ENCODE assay signal across 23 cellular contexts in genomic region chr22:49257551-49257951, GRCh38.
A peak's percentile ranks its signal among the peaks of the same experiment; 100 is the strongest.
DNase-seq lines count a peak whose midpoint lies in the region; ATAC-seq, FAIRE-seq and TF ChIP-seq lines count a peak whose summit lies in the region.
"Had no signal": no experiment of that assay in that cellular context is flagged by ENCODE, and none has a peak within 500 bp of the region (broad histone marks: within the 10 kb centered on the region; RNA-seq: fewer than 3 reads in every experiment).

No MANE protein-coding gene starts in this region.

- H2AFZ ChIP-seq in H1 (ENCODE audit: low read length) (no peak overlapping the region), neuronal stem cell (ENCODE audit: low read length) (no peak overlapping the region)

- H2AK5ac ChIP-seq in H1 (ENCODE audit: low read depth, low read length), result no peak overlapping the region
- no peak overlapping the region for H2AK5ac ChIP-seq in neuronal stem cell (ENCODE audit: low read depth, low read length)

- H3K4me2 ChIP-seq in H1 (ENCODE audit: insufficient read depth in 1 of 2, low read depth in 2 of 2, low read length in 2 of 2) (no peak overlapping the region), neuronal stem cell (ENCODE audit: insufficient read depth, low read length, poor library complexity, severe bottlenecking) (no peak overlapping the region)
- H3K4me2 ChIP-seq: A549 had no signal

- H3K79me1 ChIP-seq in H1 (ENCODE audit: low read depth, low read length) (no peaks in the 10 kb centered on the region), neuronal stem cell (ENCODE audit: low read depth, low read length) (no peaks in the 10 kb centered on the region)

- intact Hi-C loops in cardiac septum (cut with DNase I), result no loop called here
- intact Hi-C loops in left ventricle myocardium inferior (cut with micrococcal nuclease), result no loop called here

- no peak for FAIRE-seq in H1 (lab: Jason Lieb, UNC)
- FAIRE-seq: A549, D721Med, GM18507, GM19239 had no signal

- DNase-seq in cardiac septum (ENCODE audit: low spot score), result peak; percentile 60
- DNase-seq in left ventricle myocardium inferior, result no peak
- no peak for DNase-seq in H1 (ENCODE audit: low read depth in 1 of 2, low spot score in 2 of 2)
- no peak for DNase-seq in neuronal stem cell (ENCODE audit: low spot score)
- peak; percentile 60 for DNase-seq in type B pancreatic cell (ENCODE audit: extremely low spot score, unreplicated experiment)
- no peak for DNase-seq in germinal center (ENCODE audit: low spot score)
- DNase-seq in dermis blood vessel endothelial cell, result no peak
- DNase-seq: BE2C, DMS53, GDM1, KG1, NCI-H1694 treated with DMSO at 0.1 percent for 48 hours, NCI-H2081 treated with DMSO at 0.1 percent for 48 hours, NCI-H2171 treated with DMSO at 0.1 percent for 48 hours, NCI-H524 treated with DMSO at 0.1 percent for 48 hours, NCI-H82 had no signal

- H3K14ac ChIP-seq in H1 (ENCODE audit: insufficient read length), result no peak overlapping the region
- no peak overlapping the region for H3K14ac ChIP-seq in neuronal stem cell (ENCODE audit: low read length)

- no peak for ATAC-seq in HG02588 (IDR thresholded peaks at IDR 0.05; ENCODE audit: unreplicated experiment)
- ATAC-seq: A549, Panc1 had no signal

- no peak overlapping the region for H3K27ac ChIP-seq in left ventricle myocardium inferior (replicated peaks)
- no peak overlapping the region for H3K27ac ChIP-seq in H1 (ENCODE audit: low read depth, low read length)
- no peak overlapping the region for H3K27ac ChIP-seq in neuronal stem cell (replicated peaks; ENCODE audit: low read length)
- H3K27ac ChIP-seq: A549, HL-60 had no signal

- H3K4me3 ChIP-seq in left ventricle myocardium inferior, result no peak overlapping the region
- no peak overlapping the region for H3K4me3 ChIP-seq in H1 (ENCODE audit: extremely low read depth in 1 of 4, insufficient read depth in 2 of 4, low read depth in 3 of 4, low read length in 4 of 4)
- peak overlapping the region in 1 of 2 donors; percentile 59 for H3K4me3 ChIP-seq in neuronal stem cell (ENCODE audit: low read length in 2 of 2)
- H3K4me3 ChIP-seq: A549 had no signal

- H2BK120ac ChIP-seq in H1 (replicated peaks; ENCODE audit: low read depth, low read length) (no peak overlapping the region), neuronal stem cell (ENCODE audit: low read depth, low read length) (no peak overlapping the region)

- H3K4ac ChIP-seq in H1 (replicated peaks; ENCODE audit: insufficient read length, low read depth, low read length) (no peak overlapping the region), neuronal stem cell (ENCODE audit: low read length) (no peak overlapping the region)

- no peaks in the 10 kb centered on the region for H3K36me3 Mint-ChIP-seq in type B pancreatic cell

- no peak for TF ChIP-seq EP300 in H1 (IDR thresholded peaks at IDR 0.05; ENCODE audit: borderline replicate concordance in 1 of 2, low read depth in 2 of 2, low read length in 2 of 2)

- CTCF ChIA-PET in H1 (lab: Charles Lee; ENCODE audit: partially characterized antibody), result no interaction called here

- no peak overlapping the region for H2BK20ac ChIP-seq in H1 (ENCODE audit: low read length)

- no peaks in the 10 kb centered on the region for H3K9me3 Mint-ChIP-seq in type B pancreatic cell

- H3K9ac ChIP-seq in H1 (replicated peaks in 1 of 4; ENCODE audit: extremely low read depth in 1 of 4, low read depth in 3 of 4, low read length in 3 of 4) (no peak overlapping the region), neuronal stem cell (ENCODE audit: low read depth, low read length, poor library complexity) (no peak overlapping the region)

- no peaks in the 10 kb centered on the region for H3K4me1 Mint-ChIP-seq in type B pancreatic cell (ENCODE audit: unreplicated experiment)

- H3K9me3 ChIP-seq in left ventricle myocardium inferior (replicated peaks) (no peaks in the 10 kb centered on the region), H1 (ENCODE audit: insufficient read depth in 2 of 2, low read depth in 1 of 2, low read length in 1 of 2) (peaks cover 5% of the 10 kb centered on the region in 2 experiments; a peak in 2 of 4 replicates), neuronal stem cell (replicated peaks in 1 of 2; ENCODE audit: control insufficient read depth in 2 of 2, insufficient read depth in 1 of 2, low read depth in 1 of 2, low read length in 2 of 2) (peaks cover 0 to 5% of the 10 kb centered on the region in 2 donors)
- H3K9me3 ChIP-seq: A549, BE2C had no signal

- no peaks in the 10 kb centered on the region for H3K79me2 ChIP-seq in H1 (ENCODE audit: control insufficient read depth in 1 of 2, insufficient read depth in 2 of 2, low read length in 2 of 2)

- H4K8ac ChIP-seq in H1 (ENCODE audit: extremely low read depth, insufficient read depth, low read length) (no peak overlapping the region), neuronal stem cell (ENCODE audit: low read depth, low read length) (no peak overlapping the region)

- H3K27me3 ChIP-seq in left ventricle myocardium inferior (ENCODE audit: low read depth) (peaks cover 41% of the 10 kb centered on the region), H1 (replicated peaks in 1 of 4; ENCODE audit: control insufficient read depth in 3 of 4, extremely low read depth in 1 of 4, insufficient read depth in 3 of 4, low read length in 3 of 4) (no peaks in the 10 kb centered on the region), neuronal stem cell (ENCODE audit: control insufficient read depth in 3 of 3, insufficient read depth in 3 of 3, low read depth in 1 of 3, low read length in 3 of 3) (peaks cover 0 to 2% (median 0%) of the 10 kb centered on the region in 3 experiments)
- H3K27me3 ChIP-seq: BE2C had no signal

- H4K20me1 ChIP-seq in H1 (replicated peaks in 1 of 2; ENCODE audit: control insufficient read depth in 1 of 2, insufficient read depth in 2 of 2, low read length in 2 of 2), result no peaks in the 10 kb centered on the region

- H3K27ac Mint-ChIP-seq in type B pancreatic cell, result no peak overlapping the region

- no peak overlapping the region; the same call in 1 of the 2 replicates for H2BK5ac ChIP-seq in H1 (ENCODE audit: low read depth, low read length)
- no peak overlapping the region for H2BK5ac ChIP-seq in neuronal stem cell (ENCODE audit: low read length)

- TF ChIP-seq POLR2A in H1 (IDR thresholded peaks at IDR 0.05; ENCODE audit: control extremely low read depth in 1 of 2, low read depth in 2 of 2, low read length in 2 of 2), result no peak

- 79% methylated on average over 12 of the region's 12 CpGs; no CpG with 5 or more reads in 1 of the 2 experiments for WGBS in H1 (ENCODE audit: extremely low coverage in 1 of 2, insufficient coverage in 1 of 2, insufficient read length in 1 of 2, insufficient replicate concordance in 2 of 2, low coverage in 1 of 2, low lambda C conversion rate in 2 of 2, missing lambda C conversion rate in 1 of 2), 2 experiments
- WGBS in neuronal stem cell (ENCODE audit: extremely low coverage in 2 of 2, insufficient read length in 2 of 2, insufficient replicate concordance in 1 of 2), 2 donors, result no CpG with 5 or more reads among the region's 12 CpGs

- no peak for TF ChIP-seq CTCF in left ventricle myocardium inferior (IDR thresholded peaks at IDR 0.05; ENCODE audit: borderline replicate concordance)
- TF ChIP-seq CTCF in H1 (IDR thresholded peaks at IDR 0.05; ENCODE audit: control extremely low read depth in 1 of 3, insufficient read depth in 1 of 3, low read depth in 1 of 3, low read length in 3 of 3), result no peak
- TF ChIP-seq CTCF in type B pancreatic cell (conservative IDR thresholded peaks at IDR 0.05), result no peak

- TF ChIP-seq RAD21 in H1 (IDR thresholded peaks at IDR 0.05 in 1 of 2, conservative IDR thresholded peaks at IDR 0.05 in 1 of 2; ENCODE audit: low read depth in 2 of 2, low read length in 2 of 2), result no peak

- H3K4me1 ChIP-seq in left ventricle myocardium inferior (no peaks in the 10 kb centered on the region), H1 (replicated peaks in 1 of 4; ENCODE audit: control insufficient read depth in 3 of 4, insufficient read depth in 4 of 4, low read length in 3 of 4) (no peaks in the 10 kb centered on the region), neuronal stem cell (ENCODE audit: control insufficient read depth in 2 of 2, insufficient read depth in 1 of 2, low read depth in 1 of 2, low read length in 2 of 2) (peaks cover 0 to 13% of the 10 kb centered on the region in 2 donors)
- H3K4me1 ChIP-seq: A549, BE2C had no signal

- H3K4me3 Mint-ChIP-seq in type B pancreatic cell, result no peak overlapping the region

- H2BK12ac ChIP-seq in H1 (ENCODE audit: low read depth, low read length), result 0 out of 2 replicates have a peak overlapping the region, but pooled peaks have one; percentile 17
- peak overlapping the region; percentile 80 for H2BK12ac ChIP-seq in neuronal stem cell (ENCODE audit: low read length)

- H3K18ac ChIP-seq in H1 (ENCODE audit: extremely low read depth, low read length) (no peak overlapping the region), neuronal stem cell (ENCODE audit: low read length) (no peak overlapping the region)

- no peak overlapping the region for H4K5ac ChIP-seq in H1 (ENCODE audit: insufficient read length, low read depth, low read length)

- no peak overlapping the region for H3K23ac ChIP-seq in H1 (ENCODE audit: insufficient read length)
- H3K23ac ChIP-seq in neuronal stem cell (ENCODE audit: low read depth, low read length, poor library complexity), result no peak overlapping the region

- H3K36me3 ChIP-seq in left ventricle myocardium inferior (no peaks in the 10 kb centered on the region), H1 (ENCODE audit: control insufficient read depth in 2 of 4, insufficient read depth in 4 of 4, low read length in 3 of 4) (no peaks in the 10 kb centered on the region), neuronal stem cell (replicated peaks in 1 of 2; ENCODE audit: control insufficient read depth in 2 of 2, insufficient read depth in 2 of 2, low read length in 2 of 2) (no peaks in the 10 kb centered on the region)
- H3K36me3 ChIP-seq: BE2C had no signal

- H2BK15ac ChIP-seq in H1 (ENCODE audit: low read length), result no peak overlapping the region
- no peak overlapping the region for H2BK15ac ChIP-seq in neuronal stem cell (ENCODE audit: low read length)

- H3K23me2 ChIP-seq in H1 (ENCODE audit: low read depth, low read length), result peaks cover 6% of the 10 kb centered on the region; the same call in 1 of the 2 replicates

- no peak overlapping the region for H4K91ac ChIP-seq in H1 (replicated peaks; ENCODE audit: insufficient read length, low read length)
- no peak overlapping the region for H4K91ac ChIP-seq in neuronal stem cell (ENCODE audit: low read depth, low read length, poor library complexity)

- no peak overlapping the region for H3K56ac ChIP-seq in H1 (replicated peaks; ENCODE audit: insufficient read length, low read depth, low read length)

- peaks cover 20% of the 10 kb centered on the region for H3K27me3 Mint-ChIP-seq in type B pancreatic cell

- POLR2A ChIA-PET in H1 (lab: Charles Lee; ENCODE audit: partially characterized antibody), result no interaction called here

TF ChIP-seq in H1, 55 proteins besides CTCF, POLR2A, EP300 and RAD21:
- TF ChIP-seq KDM1A (IDR thresholded peaks at IDR 0.05; ENCODE audit: borderline replicate concordance, low read length), result no peak
- TF ChIP-seq PHF8 (conservative IDR thresholded peaks at IDR 0.05; ENCODE audit: low read depth, low read length), result no peak
TF ChIP-seq in H1: peak in this region for 0.

Comparison
In these comparisons a context has a peak if more than half of its experiments do, and no peak if none do; other contexts are left out.
1. DNase-seq: peak in cardiac septum (single experiment) and type B pancreatic cell (single experiment); none in left ventricle myocardium inferior (single experiment), H1 (0 of 2), neuronal stem cell (single experiment), germinal center (single experiment) and dermis blood vessel endothelial cell (single experiment).